ENCODE assay signal across 8 cellular contexts in the genomic region with DNA sequence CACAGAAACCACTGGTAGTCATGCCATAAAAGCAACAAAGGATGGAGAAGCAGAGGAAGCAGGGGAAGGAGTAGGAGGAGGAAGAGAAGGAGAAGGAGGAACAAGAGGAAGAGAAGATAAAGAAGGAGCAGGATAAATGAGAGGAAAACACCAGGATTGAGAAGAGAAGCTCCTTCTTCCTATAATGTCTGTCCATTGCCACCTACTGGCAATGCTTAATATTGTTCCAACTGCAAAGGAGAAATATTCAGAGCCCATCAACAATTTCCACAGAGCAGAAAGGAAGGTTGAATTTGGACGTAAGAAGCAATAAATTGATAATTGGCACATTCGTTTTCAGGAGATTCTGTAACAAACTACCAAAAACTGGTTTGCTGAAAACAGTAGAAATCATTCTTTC.
A peak's percentile ranks its signal among the peaks of the same experiment; 100 is the strongest.
DNase-seq lines count a peak whose midpoint lies in the region; ATAC-seq and TF ChIP-seq lines count a peak whose summit lies in the region.

No MANE protein-coding gene starts in this region.

- no peak for TF ChIP-seq EP300 in Ishikawa (IDR thresholded peaks at IDR 0.05; ENCODE audit: borderline replicate concordance)

- peaks cover 7% of the 10 kb centered on the region; the same call in 1 of the 2 replicates for H3K9me3 Mint-ChIP-seq in WTC11
- H3K9me3 Mint-ChIP-seq in effector memory CD8-positive, alpha-beta T cell, result peaks cover 8 to 16% of the 10 kb centered on the region in 2 donors

- no peak overlapping the region for H3K4me3 Mint-ChIP-seq in WTC11
- H3K4me3 Mint-ChIP-seq in effector memory CD8-positive, alpha-beta T cell, result no peak overlapping the region

- peak; percentile 42; the same call in 1 of the 2 replicates for TF ChIP-seq CTCF in WTC11 (IDR thresholded peaks at IDR 0.05)
- peak; percentile 33 to 38 for TF ChIP-seq CTCF in left lung (IDR thresholded peaks at IDR 0.05)
- TF ChIP-seq CTCF in omental fat pad (IDR thresholded peaks at IDR 0.05), result no peak

- intact Hi-C loops in left lung (cut with DNase I), result no loop called here

- no peaks in the 10 kb centered on the region for H3K4me1 ChIP-seq in left lung

- H3K4me3 ChIP-seq in left lung, result no peak overlapping the region

- no peaks in the 10 kb centered on the region for H3K36me3 Mint-ChIP-seq in WTC11
- H3K36me3 Mint-ChIP-seq in effector memory CD8-positive, alpha-beta T cell (ENCODE audit: insufficient read depth), result no peaks in the 10 kb centered on the region

- no peaks in the 10 kb centered on the region for H3K4me1 Mint-ChIP-seq in WTC11
- no peaks in the 10 kb centered on the region for H3K4me1 Mint-ChIP-seq in effector memory CD8-positive, alpha-beta T cell (ENCODE audit: low read depth in 2 of 2)

- peak; percentile 63 for DNase-seq in ELR (ENCODE audit: low read depth)
- DNase-seq in WTC11 (ENCODE audit: low spot score), result no peak
- no peak for DNase-seq in left lung
- DNase-seq in HK-2 (ENCODE audit: unreplicated experiment), result no peak
- DNase-seq in effector memory CD8-positive, alpha-beta T cell, result no peak
- no peak for DNase-seq in omental fat pad (ENCODE audit: low spot score)

- CTCF ChIA-PET in WTC11 (lab: Charles Lee), result interaction anchor here (0.6 to 1.2 kb wide), 7 partner anchors 12 to 388 kb away, joined by 3 to 5 read pairs (median 4); no protein-coding TSS in a partner anchor

- H3K36me3 ChIP-seq in left lung, result no peaks in the 10 kb centered on the region

- POLR2A ChIA-PET in WTC11 (lab: Charles Lee), result no interaction called here

- ATAC-seq in WTC11, result peak; percentile 71
- ATAC-seq in left lung, result peak; percentile 63
- no peak for ATAC-seq in effector memory CD8-positive, alpha-beta T cell (replicated peaks)
- ATAC-seq in HG03095 (IDR thresholded peaks at IDR 0.05; ENCODE audit: unreplicated experiment), result no peak
- ATAC-seq in omental fat pad (ENCODE audit: low FRiP score), result no peak

- peak; percentile 79 for TF ChIP-seq RAD21 in Ishikawa (IDR thresholded peaks at IDR 0.05; ENCODE audit: low read depth)

- H3K9me3 ChIP-seq in left lung, result peaks cover 0 to 4% of the 10 kb centered on the region in 2 donors

- H3K27ac Mint-ChIP-seq in WTC11, result no peak overlapping the region
- H3K27ac Mint-ChIP-seq in effector memory CD8-positive, alpha-beta T cell, result no peak overlapping the region

- H3K27me3 ChIP-seq in left lung, result no peaks in the 10 kb centered on the region

- no peaks in the 10 kb centered on the region for H3K27me3 Mint-ChIP-seq in WTC11 (ENCODE audit: low read depth)
- no peaks in the 10 kb centered on the region for H3K27me3 Mint-ChIP-seq in effector memory CD8-positive, alpha-beta T cell

- H3K27ac ChIP-seq in left lung, result no peak overlapping the region

TF ChIP-seq in Ishikawa, 13 proteins besides CTCF, POLR2A, EP300 and RAD21:
- TF ChIP-seq TCF12 (IDR thresholded peaks at IDR 0.05; ENCODE audit: low read depth), result no peak
- TF ChIP-seq, protein P1, sequence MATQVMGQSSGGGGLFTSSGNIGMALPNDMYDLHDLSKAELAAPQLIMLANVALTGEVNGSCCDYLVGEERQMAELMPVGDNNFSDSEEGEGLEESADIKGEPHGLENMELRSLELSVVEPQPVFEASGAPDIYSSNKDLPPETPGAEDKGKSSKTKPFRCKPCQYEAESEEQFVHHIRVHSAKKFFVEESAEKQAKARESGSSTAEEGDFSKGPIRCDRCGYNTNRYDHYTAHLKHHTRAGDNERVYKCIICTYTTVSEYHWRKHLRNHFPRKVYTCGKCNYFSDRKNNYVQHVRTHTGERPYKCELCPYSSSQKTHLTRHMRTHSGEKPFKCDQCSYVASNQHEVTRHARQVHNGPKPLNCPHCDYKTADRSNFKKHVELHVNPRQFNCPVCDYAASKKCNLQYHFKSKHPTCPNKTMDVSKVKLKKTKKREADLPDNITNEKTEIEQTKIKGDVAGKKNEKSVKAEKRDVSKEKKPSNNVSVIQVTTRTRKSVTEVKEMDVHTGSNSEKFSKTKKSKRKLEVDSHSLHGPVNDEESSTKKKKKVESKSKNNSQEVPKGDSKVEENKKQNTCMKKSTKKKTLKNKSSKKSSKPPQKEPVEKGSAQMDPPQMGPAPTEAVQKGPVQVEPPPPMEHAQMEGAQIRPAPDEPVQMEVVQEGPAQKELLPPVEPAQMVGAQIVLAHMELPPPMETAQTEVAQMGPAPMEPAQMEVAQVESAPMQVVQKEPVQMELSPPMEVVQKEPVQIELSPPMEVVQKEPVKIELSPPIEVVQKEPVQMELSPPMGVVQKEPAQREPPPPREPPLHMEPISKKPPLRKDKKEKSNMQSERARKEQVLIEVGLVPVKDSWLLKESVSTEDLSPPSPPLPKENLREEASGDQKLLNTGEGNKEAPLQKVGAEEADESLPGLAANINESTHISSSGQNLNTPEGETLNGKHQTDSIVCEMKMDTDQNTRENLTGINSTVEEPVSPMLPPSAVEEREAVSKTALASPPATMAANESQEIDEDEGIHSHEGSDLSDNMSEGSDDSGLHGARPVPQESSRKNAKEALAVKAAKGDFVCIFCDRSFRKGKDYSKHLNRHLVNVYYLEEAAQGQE (IDR thresholded peaks at IDR 0.05; ENCODE audit: low read depth), result no peak

TF ChIP-seq in WTC11, 78 proteins besides CTCF, POLR2A, EP300 and RAD21:
- TF ChIP-seq ETV6 (CRISPR knock-in tag; IDR thresholded peaks at IDR 0.05) (no peak), NR2C2 (CRISPR knock-in tag; IDR thresholded peaks at IDR 0.05) (no peak), SMAD3 (CRISPR knock-in tag; IDR thresholded peaks at IDR 0.05; ENCODE audit: borderline replicate concordance) (no peak), MYBL2 (CRISPR knock-in tag; IDR thresholded peaks at IDR 0.05) (no peak), ZNF232 (CRISPR knock-in tag; IDR thresholded peaks at IDR 0.05) (no peak)
- TF ChIP-seq, protein P2, sequence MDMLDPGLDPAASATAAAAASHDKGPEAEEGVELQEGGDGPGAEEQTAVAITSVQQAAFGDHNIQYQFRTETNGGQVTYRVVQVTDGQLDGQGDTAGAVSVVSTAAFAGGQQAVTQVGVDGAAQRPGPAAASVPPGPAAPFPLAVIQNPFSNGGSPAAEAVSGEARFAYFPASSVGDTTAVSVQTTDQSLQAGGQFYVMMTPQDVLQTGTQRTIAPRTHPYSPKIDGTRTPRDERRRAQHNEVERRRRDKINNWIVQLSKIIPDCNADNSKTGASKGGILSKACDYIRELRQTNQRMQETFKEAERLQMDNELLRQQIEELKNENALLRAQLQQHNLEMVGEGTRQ (CRISPR knock-in tag; IDR thresholded peaks at IDR 0.05), result no peak
- TF ChIP-seq, protein P3, sequence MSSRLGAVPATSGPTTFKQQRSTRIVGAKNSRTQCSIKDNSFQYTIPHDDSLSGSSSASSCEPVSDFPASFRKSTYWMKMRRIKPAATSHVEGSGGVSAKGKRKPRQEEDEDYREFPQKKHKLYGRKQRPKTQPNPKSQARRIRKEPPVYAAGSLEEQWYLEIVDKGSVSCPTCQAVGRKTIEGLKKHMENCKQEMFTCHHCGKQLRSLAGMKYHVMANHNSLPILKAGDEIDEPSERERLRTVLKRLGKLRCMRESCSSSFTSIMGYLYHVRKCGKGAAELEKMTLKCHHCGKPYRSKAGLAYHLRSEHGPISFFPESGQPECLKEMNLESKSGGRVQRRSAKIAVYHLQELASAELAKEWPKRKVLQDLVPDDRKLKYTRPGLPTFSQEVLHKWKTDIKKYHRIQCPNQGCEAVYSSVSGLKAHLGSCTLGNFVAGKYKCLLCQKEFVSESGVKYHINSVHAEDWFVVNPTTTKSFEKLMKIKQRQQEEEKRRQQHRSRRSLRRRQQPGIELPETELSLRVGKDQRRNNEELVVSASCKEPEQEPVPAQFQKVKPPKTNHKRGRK (CRISPR knock-in tag; IDR thresholded peaks at IDR 0.05; ENCODE audit: borderline replicate concordance), result no peak
- TF ChIP-seq, protein P4, sequence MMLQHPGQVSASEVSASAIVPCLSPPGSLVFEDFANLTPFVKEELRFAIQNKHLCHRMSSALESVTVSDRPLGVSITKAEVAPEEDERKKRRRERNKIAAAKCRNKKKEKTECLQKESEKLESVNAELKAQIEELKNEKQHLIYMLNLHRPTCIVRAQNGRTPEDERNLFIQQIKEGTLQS (CRISPR knock-in tag; conservative IDR thresholded peaks at IDR 0.05), result no peak

Comparison
In these comparisons a context has a peak if more than half of its experiments do, and no peak if none do; other contexts are left out.
1. ATAC-seq: peak in WTC11 (single experiment) and left lung (single experiment); none in effector memory CD8-positive, alpha-beta T cell (single experiment), HG03095 (single experiment) and omental fat pad (single experiment).
2. CTCF ChIP-seq: peak in WTC11 (single experiment) and left lung (2 of 2); none in omental fat pad (0 of 3).